In genomic region chr3:79367066-79367465, GRCh38 we compare ENCODE assay signal across 17 cellular contexts.
DNase-seq lines count a peak whose midpoint lies in the region; ATAC-seq, FAIRE-seq and TF ChIP-seq lines count a peak whose summit lies in the region.
"Had no signal": no experiment of that assay in that cellular context is flagged by ENCODE, and none has a peak within 500 bp of the region (broad histone marks: within the 10 kb centered on the region; RNA-seq: fewer than 3 reads in every experiment).

No MANE protein-coding gene starts in this region.

- peak overlapping the region; percentile 9 for H3K9ac ChIP-seq in skeletal muscle satellite cell (ENCODE audit: low read depth, low read length)

- ATAC-seq in SK-N-SH treated with all-trans-retinoic acid at 6 μM for 48 hours = peak; percentile 60; the same call in 2 of the 3 replicates
- ATAC-seq in activated CD4-positive, CD25-positive, alpha-beta regulatory T cell treated with anti-CD3 and anti-CD28 coated beads, Interleukin-2, amount 50 U/mL, for 24 hours = no peak
- ATAC-seq in activated T-cell treated with anti-CD3 and anti-CD28 coated beads, Interleukin-2, amount 50 U/mL, for 4 hours = no peak
- ATAC-seq: activated CD4-positive, alpha-beta T cell treated with anti-CD3 and anti-CD28 coated beads for 36 hours; CD8-positive, alpha-beta T cell; left lobe of liver; Right ventricle myocardium inferior had no signal

- H3K4me1 Mint-ChIP-seq in activated T-cell treated with anti-CD3 and anti-CD28 coated beads, Interleukin-2, amount 50 U/mL, for 4 hours (ENCODE audit: low read depth) = no peaks in the 10 kb centered on the region
- H3K4me1 Mint-ChIP-seq: activated CD4-positive, alpha-beta T cell treated with anti-CD3 and anti-CD28 coated beads for 36 hours; activated naive CD8-positive, alpha-beta T cell treated with anti-CD3 and anti-CD28 coated beads for 36 hours had no signal

- peak; percentile 41 for FAIRE-seq in H54 (lab: Jason Lieb, UNC)

- peak overlapping the region; percentile 42 for H3K4me2 ChIP-seq in skeletal muscle satellite cell (ENCODE audit: low read length)

- H3K4me1 ChIP-seq in skeletal muscle satellite cell (ENCODE audit: control insufficient read depth, insufficient read depth, low read length) = peaks cover 17% of the 10 kb centered on the region
- no peaks in the 10 kb centered on the region for H3K4me1 ChIP-seq in right atrium auricular region

- TF ChIP-seq POLR2A in H54 (IDR thresholded peaks at IDR 0.05; ENCODE audit: low read depth, low read length) = no peak

- H3K4me3 ChIP-seq in skeletal muscle satellite cell (ENCODE audit: low read length) (no peak overlapping the region), right atrium auricular region (no peak overlapping the region)

- H3K9me3 ChIP-seq in skeletal muscle satellite cell (replicated peaks; ENCODE audit: low read length) (no peaks in the 10 kb centered on the region), right atrium auricular region (no peaks in the 10 kb centered on the region)

- no peak overlapping the region for H3K4me3 Mint-ChIP-seq in activated T-cell treated with anti-CD3 and anti-CD28 coated beads, Interleukin-2, amount 50 U/mL, for 4 hours
- H3K4me3 Mint-ChIP-seq: activated CD4-positive, alpha-beta T cell treated with anti-CD3 and anti-CD28 coated beads for 36 hours; activated naive CD8-positive, alpha-beta T cell treated with anti-CD3 and anti-CD28 coated beads for 36 hours; CD8-positive, alpha-beta T cell had no signal

- H3K27ac ChIP-seq in right atrium auricular region = no peak overlapping the region

- no peaks in the 10 kb centered on the region for H3K27me3 ChIP-seq in skeletal muscle satellite cell (ENCODE audit: control insufficient read depth, insufficient read depth, low read length)
- no peaks in the 10 kb centered on the region for H3K27me3 ChIP-seq in right atrium auricular region

- peaks cover 4% of the 10 kb centered on the region for H3K9me3 Mint-ChIP-seq in activated T-cell treated with anti-CD3 and anti-CD28 coated beads, Interleukin-2, amount 50 U/mL, for 4 hours

- no peaks in the 10 kb centered on the region for H3K27me3 Mint-ChIP-seq in activated T-cell treated with anti-CD3 and anti-CD28 coated beads, Interleukin-2, amount 50 U/mL, for 4 hours (ENCODE audit: low read depth)
- H3K27me3 Mint-ChIP-seq: activated CD4-positive, alpha-beta T cell treated with anti-CD3 and anti-CD28 coated beads for 36 hours; activated naive CD8-positive, alpha-beta T cell treated with anti-CD3 and anti-CD28 coated beads for 36 hours had no signal

- DNase-seq in H54 (ENCODE audit: insufficient read length, low spot score) = peak; percentile 9
- peak; percentile 53 for DNase-seq in fibroblast of peridontal ligament (ENCODE audit: extremely low read depth)
- no peak for DNase-seq in right atrium auricular region (ENCODE audit: low spot score)
- DNase-seq in CD1c-positive myeloid dendritic cell (ENCODE audit: extremely low spot score) = no peak
- DNase-seq in activated T-cell treated with anti-CD3 and anti-CD28 coated beads, Interleukin-2, amount 50 U/mL, for 4 hours = no peak
- DNase-seq: activated CD4-positive, alpha-beta T cell treated with anti-CD3 and anti-CD28 coated beads for 36 hours; activated naive CD8-positive, alpha-beta T cell treated with anti-CD3 and anti-CD28 coated beads for 36 hours; activated T-cell treated with anti-CD3 and anti-CD28 coated beads for 4 hours; CD8-positive, alpha-beta T cell; cerebellar nuclear complex; hypothalamus; stimulated activated CD4-positive, alpha-beta T cell treated with anti-CD3 and anti-CD28 coated beads, Interleukin-15, amount 100 ng/mL, for 24 hours had no signal

- H3K36me3 Mint-ChIP-seq in activated T-cell treated with anti-CD3 and anti-CD28 coated beads, Interleukin-2, amount 50 U/mL, for 4 hours (ENCODE audit: insufficient read depth) = no peaks in the 10 kb centered on the region
- H3K36me3 Mint-ChIP-seq: activated naive CD8-positive, alpha-beta T cell treated with anti-CD3 and anti-CD28 coated beads for 36 hours; CD8-positive, alpha-beta T cell had no signal

- H3K36me3 ChIP-seq in skeletal muscle satellite cell (ENCODE audit: insufficient read depth, low read length) = no peaks in the 10 kb centered on the region
- H3K36me3 ChIP-seq in right atrium auricular region = no peaks in the 10 kb centered on the region

- TF ChIP-seq CTCF in right atrium auricular region (IDR thresholded peaks at IDR 0.05) = no peak

TF ChIP-seq in SK-N-SH treated with all-trans-retinoic acid at 6 μM for 48 hours, 23 proteins besides CTCF, POLR2A, EP300 and RAD21:
- TF ChIP-seq BACH2 (CRISPR knock-in tag; IDR thresholded peaks at IDR 0.05; ENCODE audit: borderline replicate concordance) (no peak), RARB (CRISPR knock-in tag; IDR thresholded peaks at IDR 0.05) (no peak), TCF4 (CRISPR knock-in tag; IDR thresholded peaks at IDR 0.05; ENCODE audit: borderline replicate concordance) (no peak), PATZ1 (CRISPR knock-in tag; IDR thresholded peaks at IDR 0.05; ENCODE audit: borderline replicate concordance) (no peak), ARNTL (CRISPR knock-in tag; IDR thresholded peaks at IDR 0.05; ENCODE audit: borderline replicate concordance, low read depth) (no peak), TOX (CRISPR knock-in tag; IDR thresholded peaks at IDR 0.05; ENCODE audit: borderline replicate concordance) (no peak), GLIS3 (CRISPR knock-in tag; IDR thresholded peaks at IDR 0.05) (no peak), ISL1 (CRISPR knock-in tag; IDR thresholded peaks at IDR 0.05) (no peak), CSRNP3 (CRISPR knock-in tag; IDR thresholded peaks at IDR 0.05) (no peak), ZNF8 (CRISPR knock-in tag; IDR thresholded peaks at IDR 0.05) (no peak), OSR1 (CRISPR knock-in tag; IDR thresholded peaks at IDR 0.05) (no peak), SNAI2 (CRISPR knock-in tag; IDR thresholded peaks at IDR 0.05) (no peak), ESRRG (CRISPR knock-in tag; IDR thresholded peaks at IDR 0.05) (no peak)

Comparison
In these comparisons a context has a peak if more than half of its experiments do, and no peak if none do; other contexts are left out.
1. DNase-seq: peak in H54 (single experiment) and fibroblast of peridontal ligament (single experiment); none in right atrium auricular region (single experiment), CD1c-positive myeloid dendritic cell (single experiment) and activated T-cell treated with anti-CD3 and anti-CD28 coated beads, Interleukin-2, amount 50 U/mL, for 4 hours (single experiment).